1 cellular context compared by ENCODE assay signal in genomic region chr10:17662193-17663138, GRCh38.
A peak's percentile ranks its signal among the peaks of the same experiment; 100 is the strongest.
TF ChIP-seq lines count a peak whose summit lies in the region.

No MANE protein-coding gene starts in this region.

TF ChIP-seq in K562, 482 proteins besides CTCF, POLR2A, EP300 and RAD21 (continued from another document and continues in another):
- TF ChIP-seq CEBPZ (IDR thresholded peaks at IDR 0.05; ENCODE audit: borderline replicate concordance, low read depth, low read length) (no peak), ZNF639 (CRISPR knock-in tag; conservative IDR thresholded peaks at IDR 0.05 in 1 of 2, IDR thresholded peaks at IDR 0.05 in 1 of 2) (peak in 1 of 2 experiments; percentile 84; a peak in 2 of 4 replicates), ZNF354B (CRISPR knock-in tag; IDR thresholded peaks at IDR 0.05) (peak; percentile 76), XRCC5 (IDR thresholded peaks at IDR 0.05; ENCODE audit: low read depth, low read length) (no peak), ZNF134 (CRISPR knock-in tag; conservative IDR thresholded peaks at IDR 0.05) (peak; percentile 62; the same call in 1 of the 2 replicates), KLF13 (tag; IDR thresholded peaks at IDR 0.05; ENCODE audit: borderline replicate concordance, low read depth) (no peak), MAZ (CRISPR knock-in tag; conservative IDR thresholded peaks at IDR 0.05 in 1 of 2, IDR thresholded peaks at IDR 0.05 in 1 of 2) (peak; percentile 12 to 81; a peak in 3 of 4 replicates), ZNF175 (CRISPR knock-in tag; IDR thresholded peaks at IDR 0.05; ENCODE audit: low read depth) (peak; percentile 84; the same call in 1 of the 2 replicates), KAT8 (IDR thresholded peaks at IDR 0.05; ENCODE audit: low read depth) (no peak), HCFC1 (IDR thresholded peaks at IDR 0.05; ENCODE audit: low read depth, low read length) (no peak), CREM (IDR thresholded peaks at IDR 0.05; ENCODE audit: low read depth) (peak; percentile 70), CAMTA2 (CRISPR knock-in tag; conservative IDR thresholded peaks at IDR 0.05) (no peak), E2F6 (IDR thresholded peaks at IDR 0.05; ENCODE audit: borderline replicate concordance in 1 of 2, extremely low read depth in 1 of 2, insufficient read depth in 1 of 2, insufficient read length in 1 of 2, low read depth in 1 of 2, low read length in 1 of 2, poor library complexity in 1 of 2, severe bottlenecking in 1 of 2) (no peak), HMBOX1 (IDR thresholded peaks at IDR 0.05) (peak; percentile 68; the same call in 1 of the 2 replicates), ZNF41 (CRISPR knock-in tag; conservative IDR thresholded peaks at IDR 0.05) (peak; percentile 53; the same call in 1 of the 2 replicates), ZNF79 (CRISPR knock-in tag; IDR thresholded peaks at IDR 0.05; ENCODE audit: low read depth) (peak; percentile 53; the same call in 1 of the 2 replicates), MNT (conservative IDR thresholded peaks at IDR 0.05) (peak; percentile 92 to 95), BCOR (IDR thresholded peaks at IDR 0.05) (0 out of 2 replicates have a peak, but pooled peaks have one; percentile 84), ZNF518B (CRISPR knock-in tag; IDR thresholded peaks at IDR 0.05) (no peak), CBX3 (IDR thresholded peaks at IDR 0.05; ENCODE audit: borderline replicate concordance in 1 of 2, low read length in 2 of 2) (0 out of 3 replicates have a peak, but pooled peaks of 1 of the 2 experiments have one; percentile 78), SMAD4 (CRISPR knock-in tag; conservative IDR thresholded peaks at IDR 0.05) (peak; percentile 94), GATAD2A (IDR thresholded peaks at IDR 0.05) (peak; percentile 86), ZNF77 (CRISPR knock-in tag; IDR thresholded peaks at IDR 0.05) (no peak), PHB2 (IDR thresholded peaks at IDR 0.05; ENCODE audit: low read depth) (peak; percentile 99), TEAD1 (CRISPR knock-in tag; IDR thresholded peaks at IDR 0.05) (peak in 1 of 2 experiments; percentile 63; a peak in 2 of 4 replicates), ZNF561 (CRISPR knock-in tag; conservative IDR thresholded peaks at IDR 0.05) (no peak), KAT2B (IDR thresholded peaks at IDR 0.05; ENCODE audit: low read depth, low read length) (no peak), ZNF589 (CRISPR knock-in tag; IDR thresholded peaks at IDR 0.05; ENCODE audit: low read depth) (peak; percentile 89), MYBL2 (IDR thresholded peaks at IDR 0.05; ENCODE audit: low read depth) (peak; percentile 43; the same call in 1 of the 2 replicates), MYBL2 (CRISPR knock-in tag; IDR thresholded peaks at IDR 0.05; ENCODE audit: borderline replicate concordance) (no peak), NR2C1 (IDR thresholded peaks at IDR 0.05) (peak; percentile 38; the same call in 1 of the 2 replicates), NR2C1 (tag; IDR thresholded peaks at IDR 0.05) (peak; percentile 23; the same call in 1 of the 2 replicates), CC2D1A (IDR thresholded peaks at IDR 0.05) (peak; percentile 99), ESRRA (IDR thresholded peaks at IDR 0.05; ENCODE audit: borderline replicate concordance, low read depth) (peak; percentile 23; the same call in 1 of the 2 replicates), KLF6 (CRISPR knock-in tag; IDR thresholded peaks at IDR 0.05; ENCODE audit: borderline replicate concordance) (peak; percentile 56; the same call in 1 of the 2 replicates), ZNF668 (CRISPR knock-in tag; IDR thresholded peaks at IDR 0.05) (0 out of 2 replicates have a peak, but pooled peaks have one; percentile 32), ZNF311 (CRISPR knock-in tag; IDR thresholded peaks at IDR 0.05) (peak; percentile 82), ZBTB26 (CRISPR knock-in tag; IDR thresholded peaks at IDR 0.05) (no peak), CSDE1 (IDR thresholded peaks at IDR 0.05) (no peak), ZSCAN29 (IDR thresholded peaks at IDR 0.05) (peak; percentile 96), ZBTB33 (CRISPR knock-in tag; IDR thresholded peaks at IDR 0.05) (no peak), HMG20A (CRISPR knock-in tag; conservative IDR thresholded peaks at IDR 0.05) (0 out of 2 replicates have a peak, but pooled peaks have one; percentile 4), MXD1 (CRISPR knock-in tag; IDR thresholded peaks at IDR 0.05; ENCODE audit: borderline replicate concordance, poor library complexity, severe bottlenecking) (no peak), MYNN (IDR thresholded peaks at IDR 0.05) (peak; percentile 93), MYNN (CRISPR knock-in tag; IDR thresholded peaks at IDR 0.05) (no peak), NFIC (IDR thresholded peaks at IDR 0.05) (peak; percentile 96), POLR3G (IDR thresholded peaks at IDR 0.05; ENCODE audit: extremely low read depth, insufficient read length, insufficient replicate concordance) (no peak), TSC22D4 (tag; IDR thresholded peaks at IDR 0.05) (no peak), MLLT1 (IDR thresholded peaks at IDR 0.05) (peak; percentile 39 to 53; a peak in 1 of 4 replicates)
